Comparison of ENCODE assay signal across 15 cellular contexts in the genomic region with DNA sequence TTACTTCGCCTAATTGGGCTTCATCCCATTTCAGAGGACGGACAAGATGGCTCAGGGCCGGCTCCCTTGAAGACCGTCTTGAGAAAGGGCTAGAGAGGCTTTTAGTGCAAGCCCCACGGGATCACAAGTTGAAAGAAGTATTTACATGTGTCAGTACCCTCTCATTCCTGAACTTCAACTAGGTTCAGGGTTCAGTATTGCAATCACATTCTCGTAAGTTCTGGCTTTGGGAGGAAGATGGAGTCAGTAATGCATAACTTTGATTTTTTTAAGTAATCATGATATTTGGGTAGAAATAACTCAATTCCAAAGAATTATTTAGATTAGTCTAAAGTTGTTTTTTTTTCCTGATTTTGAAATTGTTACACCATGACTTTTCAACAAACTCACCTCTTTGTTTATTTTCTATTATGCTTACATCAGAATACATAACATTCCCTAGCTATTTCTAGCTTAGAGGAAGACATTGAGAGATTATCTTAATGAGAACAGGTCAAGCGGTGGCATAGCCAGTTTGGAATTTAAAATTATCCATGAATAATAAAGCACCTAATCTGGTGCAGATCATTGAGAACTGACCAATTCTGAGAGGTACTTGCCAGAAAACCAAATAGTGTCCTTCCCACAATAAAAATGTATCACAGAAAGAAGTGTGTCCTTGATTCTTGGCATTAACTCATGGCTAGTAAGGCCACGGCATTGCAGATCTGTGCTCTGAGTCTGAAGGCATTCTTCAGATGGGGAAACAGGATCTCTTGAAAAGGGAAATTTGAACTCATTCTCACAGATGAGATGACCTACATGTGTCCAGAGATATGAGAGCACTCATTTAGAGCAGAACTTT.
DNase-seq lines count a peak whose midpoint lies in the region; ATAC-seq and TF ChIP-seq lines count a peak whose summit lies in the region.
"Had no signal": no experiment of that assay in that cellular context is flagged by ENCODE, and none has a peak within 500 bp of the region (broad histone marks: within the 10 kb centered on the region; RNA-seq: fewer than 3 reads in every experiment).

No MANE protein-coding gene starts in this region.

- H3K4me1 ChIP-seq in breast epithelium = peaks cover 0 to 7% of the 10 kb centered on the region in 2 donors
- H3K4me1 ChIP-seq in esophagus squamous epithelium = peaks cover 0 to 56% (median 28%) of the 10 kb centered on the region in 3 donors
- peaks cover 3 to 8% of the 10 kb centered on the region in 2 donors for H3K4me1 ChIP-seq in uterus
- H3K4me1 ChIP-seq in SK-N-SH (ENCODE audit: control insufficient read depth in 1 of 2, insufficient read depth in 2 of 2, low read depth in 1 of 2, low read length in 1 of 2) = peaks cover 13 to 29% of the 10 kb centered on the region in 2 experiments

- H3K4me1 Mint-ChIP-seq in MCF 10A (ENCODE audit: insufficient read depth, unreplicated experiment) (peaks cover 30% of the 10 kb centered on the region), mesothelial cell of epicardium (peaks cover 53% of the 10 kb centered on the region)
- H3K4me1 Mint-ChIP-seq: activated CD4-positive, alpha-beta T cell treated with anti-CD3 and anti-CD28 coated beads, Interleukin-2, amount 10 ng/mL, durations not matched to agents 7 days and 5 days; endodermal cell had no signal

- H3K27ac ChIP-seq in breast epithelium (peak overlapping the region; percentile 37 to 83), esophagus squamous epithelium (peak overlapping the region in 3 of 4 donors; percentile 59 to 64 (median 63)), uterus (peak overlapping the region; percentile 47 to 59), SK-N-SH (ENCODE audit: low read depth in 2 of 2, low read length in 1 of 2) (no peak overlapping the region; a peak in 1 of 4 replicates)
- H3K27ac ChIP-seq: spleen had no signal

- H3K9me3 Mint-ChIP-seq in MCF 10A (ENCODE audit: unreplicated experiment) (no peaks in the 10 kb centered on the region), mesothelial cell of epicardium (no peaks in the 10 kb centered on the region)
- H3K9me3 Mint-ChIP-seq: activated CD4-positive, alpha-beta T cell treated with anti-CD3 and anti-CD28 coated beads, Interleukin-2, amount 10 ng/mL, durations not matched to agents 7 days and 5 days; endodermal cell had no signal

- TF ChIP-seq EP300 in SK-N-SH (IDR thresholded peaks at IDR 0.05; ENCODE audit: borderline replicate concordance in 1 of 2, low read depth in 1 of 2, low read length in 1 of 2) = no peak

- peaks cover 21% of the 10 kb centered on the region for H3K36me3 Mint-ChIP-seq in MCF 10A (ENCODE audit: insufficient read depth, unreplicated experiment)
- no peaks in the 10 kb centered on the region for H3K36me3 Mint-ChIP-seq in mesothelial cell of epicardium

- H3K27me3 Mint-ChIP-seq in MCF 10A (ENCODE audit: insufficient read depth, unreplicated experiment) (no peaks in the 10 kb centered on the region), mesothelial cell of epicardium (ENCODE audit: low read depth) (no peaks in the 10 kb centered on the region)

- H3K36me3 ChIP-seq in breast epithelium (no peaks in the 10 kb centered on the region), esophagus squamous epithelium (no peaks in the 10 kb centered on the region), uterus (no peaks in the 10 kb centered on the region), SK-N-SH (replicated peaks in 1 of 2; ENCODE audit: control insufficient read depth in 1 of 2, insufficient read depth in 2 of 2, low read length in 1 of 2) (no peaks in the 10 kb centered on the region)
- H3K36me3 ChIP-seq: spleen had no signal

- no peak overlapping the region for H3K9ac ChIP-seq in SK-N-SH

- H2AFZ ChIP-seq in SK-N-SH (ENCODE audit: low read depth) = no peak overlapping the region

- intact Hi-C loops in breast epithelium (cut with DNase I; ENCODE audit: low total_unique reads) (no loop called here), MCF 10A (cut with micrococcal nuclease) (loop anchor here (10.0 kb wide), 2 partner anchors 313 to 913 kb away; a partner anchor contains a TSS), esophagus squamous epithelium (cut with DNase I) (loop anchor here (5.0 to 10.0 kb wide), 2 partner anchors 183 to 551 kb away; no protein-coding TSS in a partner anchor), uterus (cut with DNase I; ENCODE audit: low total_unique reads) (loop anchor here (10.0 kb wide), 3 partner anchors 53 to 553 kb away; no protein-coding TSS in a partner anchor)

- no peaks in the 10 kb centered on the region for H4K20me1 ChIP-seq in SK-N-SH (ENCODE audit: insufficient read depth)

- H3K9me3 ChIP-seq in breast epithelium (no peaks in the 10 kb centered on the region), esophagus squamous epithelium (no peaks in the 10 kb centered on the region), uterus (no peaks in the 10 kb centered on the region), SK-N-SH (no peaks in the 10 kb centered on the region)
- H3K9me3 ChIP-seq: spleen had no signal

- DNase-seq in breast epithelium (ENCODE audit: low spot score in 2 of 2) (no peak), MCF 10A (ENCODE audit: unreplicated experiment) (no peak), esophagus squamous epithelium (lab: John Stamatoyannopoulos, UW) (no peak), mesothelial cell of epicardium (ENCODE audit: low spot score in 2 of 2, unreplicated experiment in 2 of 2) (no peak), uterus (no peak), HEK293T (ENCODE audit: extremely low spot score) (no peak), SK-N-SH (no peak)
- DNase-seq: 8988T; activated CD4-positive, alpha-beta T cell treated with anti-CD3 and anti-CD28 coated beads, Interleukin-2, amount 10 ng/mL, durations not matched to agents 7 days and 5 days; activated naive CD4-positive, alpha-beta T cell treated with Interleukin-2 at 50 U/mL for 16 hours; endodermal cell; NCI-H1436; NK-92 treated with Interleukin-12 subunit alpha and Interleukin-12 subunit beta, amount 100 ng/mL, for 24 hours; spleen had no signal

- peaks cover 3% of the 10 kb centered on the region; the same call in 1 of the 2 replicates for H3K79me2 ChIP-seq in SK-N-SH (ENCODE audit: insufficient read depth)

- no peak overlapping the region for H3K4me2 ChIP-seq in SK-N-SH

- no peaks in the 10 kb centered on the region for H3K9me2 ChIP-seq in SK-N-SH

- H3K27me3 ChIP-seq in breast epithelium (no peaks in the 10 kb centered on the region), esophagus squamous epithelium (no peaks in the 10 kb centered on the region), uterus (no peaks in the 10 kb centered on the region), SK-N-SH (ENCODE audit: insufficient read depth) (no peaks in the 10 kb centered on the region)

- no TSS peak for BruUV-seq in MCF 10A (replicated peaks; lab: Mats Ljungman, UMichigan)

- H3K4me3 ChIP-seq in breast epithelium = peak overlapping the region in 1 of 3 donors; percentile 39
- H3K4me3 ChIP-seq in esophagus squamous epithelium = peak overlapping the region in 1 of 4 donors; percentile 30
- no peak overlapping the region for H3K4me3 ChIP-seq in uterus
- no peak overlapping the region for H3K4me3 ChIP-seq in SK-N-SH (ENCODE audit: low read depth in 2 of 2, low read length in 1 of 2)
- H3K4me3 ChIP-seq: spleen had no signal

- TF ChIP-seq POLR2A in breast epithelium (IDR thresholded peaks at IDR 0.05) (no peak), esophagus squamous epithelium (IDR thresholded peaks at IDR 0.05) (no peak), uterus (IDR thresholded peaks at IDR 0.05) (no peak)

- no peak overlapping the region for H3K27ac Mint-ChIP-seq in MCF 10A (ENCODE audit: low read depth, unreplicated experiment)
- H3K27ac Mint-ChIP-seq in mesothelial cell of epicardium = peak overlapping the region; percentile 71
- H3K27ac Mint-ChIP-seq: activated CD4-positive, alpha-beta T cell treated with anti-CD3 and anti-CD28 coated beads, Interleukin-2, amount 10 ng/mL, durations not matched to agents 7 days and 5 days; endodermal cell had no signal

- CTCF ChIA-PET in MCF 10A (lab: Yijun Ruan, JAX) = interaction anchor here (0.9 to 1.8 kb wide), 2 partner anchors 107 to 553 kb away, joined by 3 to 5 read pairs; no protein-coding TSS in a partner anchor
- CTCF ChIA-PET in HEK293T (lab: Yijun Ruan, JAX) = no interaction called here
- CTCF ChIA-PET in SK-N-SH (lab: Yijun Ruan, JAX) = interaction anchor here (0.6 to 1.9 kb wide), 3 partner anchors 107 to 1641 kb away, joined by 3 to 6 read pairs (median 4); no protein-coding TSS in a partner anchor

- ATAC-seq in GM18498 (IDR thresholded peaks at IDR 0.05; ENCODE audit: unreplicated experiment) = no peak

- H3K4me3 Mint-ChIP-seq in MCF 10A (ENCODE audit: unreplicated experiment) = no peak overlapping the region
- H3K4me3 Mint-ChIP-seq in mesothelial cell of epicardium = no peak overlapping the region
- H3K4me3 Mint-ChIP-seq: activated CD4-positive, alpha-beta T cell treated with anti-CD3 and anti-CD28 coated beads, Interleukin-2, amount 10 ng/mL, durations not matched to agents 7 days and 5 days; endodermal cell had no signal

- POLR2A ChIA-PET in MCF 10A (lab: Yijun Ruan, JAX) = interaction anchor here (0.6 to 0.8 kb wide), 4 partner anchors 10 to 536 kb away, joined by 3 read pairs; no protein-coding TSS in a partner anchor
- POLR2A ChIA-PET in HEK293T (lab: Yijun Ruan, JAX) = no interaction called here
- POLR2A ChIA-PET in SK-N-SH (lab: Yijun Ruan, JAX) = no interaction called here

- H3F3A ChIP-seq in SK-N-SH (replicated peaks; ENCODE audit: insufficient read depth) = peaks cover 17% of the 10 kb centered on the region

- no peak for TF ChIP-seq CTCF in breast epithelium (IDR thresholded peaks at IDR 0.05)
- no peak for TF ChIP-seq CTCF in MCF 10A (IDR thresholded peaks at IDR 0.05; ENCODE audit: unreplicated experiment)
- no peak for TF ChIP-seq CTCF in esophagus squamous epithelium (IDR thresholded peaks at IDR 0.05)
- TF ChIP-seq CTCF in mesothelial cell of epicardium (IDR thresholded peaks at IDR 0.05; ENCODE audit: unreplicated experiment) = no peak
- TF ChIP-seq CTCF in uterus (IDR thresholded peaks at IDR 0.05) = no peak
- TF ChIP-seq CTCF in SK-N-SH (IDR thresholded peaks at IDR 0.05) = no peak

- 61 to 79% methylated on average over 8 of the region's 8 CpGs for WGBS in esophagus squamous epithelium, 2 donors
- 89% methylated on average over 8 of the region's 8 CpGs for WGBS in SK-N-SH (ENCODE audit: low lambda C conversion rate)

- TF ChIP-seq RAD21 in SK-N-SH (IDR thresholded peaks at IDR 0.05; ENCODE audit: low read length) = no peak

TF ChIP-seq in HEK293T, 16 proteins besides CTCF, POLR2A, EP300 and RAD21:
- TF ChIP-seq L3MBTL2 (conservative IDR thresholded peaks at IDR 0.05) (no peak), CTBP1 (IDR thresholded peaks at IDR 0.05; ENCODE audit: borderline replicate concordance) (no peak)

TF ChIP-seq in SK-N-SH, 30 proteins besides CTCF, POLR2A, EP300 and RAD21 (continues in another document):
- TF ChIP-seq, protein P1, sequence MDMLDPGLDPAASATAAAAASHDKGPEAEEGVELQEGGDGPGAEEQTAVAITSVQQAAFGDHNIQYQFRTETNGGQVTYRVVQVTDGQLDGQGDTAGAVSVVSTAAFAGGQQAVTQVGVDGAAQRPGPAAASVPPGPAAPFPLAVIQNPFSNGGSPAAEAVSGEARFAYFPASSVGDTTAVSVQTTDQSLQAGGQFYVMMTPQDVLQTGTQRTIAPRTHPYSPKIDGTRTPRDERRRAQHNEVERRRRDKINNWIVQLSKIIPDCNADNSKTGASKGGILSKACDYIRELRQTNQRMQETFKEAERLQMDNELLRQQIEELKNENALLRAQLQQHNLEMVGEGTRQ (IDR thresholded peaks at IDR 0.05; ENCODE audit: borderline replicate concordance, low read depth, low read length) = no peak
- no peak for TF ChIP-seq ELF1 (IDR thresholded peaks at IDR 0.05)

Comparison
In these comparisons a context has a peak if more than half of its experiments do, and no peak if none do; other contexts are left out.
1. H3K27ac ChIP-seq: peak in breast epithelium (2 of 2), esophagus squamous epithelium (3 of 4) and uterus (2 of 2); none in SK-N-SH (0 of 2).